Comparison of ENCODE assay signal across 30 cellular contexts in the genomic region with DNA sequence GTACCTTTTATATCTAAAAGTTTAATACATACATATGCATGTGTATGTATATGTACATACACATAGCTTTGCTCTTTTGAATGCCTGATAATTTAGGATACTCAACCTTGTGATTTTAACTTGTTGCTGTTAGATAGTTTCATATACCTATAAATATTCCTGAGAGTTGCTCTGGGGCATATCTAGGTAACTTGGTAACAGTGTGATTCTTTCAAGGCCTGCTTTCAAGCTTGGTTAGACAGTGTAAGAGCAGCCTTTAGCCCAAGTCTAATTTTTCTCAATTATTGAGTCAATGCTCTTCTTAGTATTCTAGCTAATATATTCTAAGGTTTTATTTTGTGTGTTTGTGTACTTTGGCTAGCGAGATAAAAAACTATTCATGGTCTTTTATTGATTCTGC.
"Had no signal": no experiment of that assay in that cellular context is flagged by ENCODE, and none has a peak within 500 bp of the region (broad histone marks: within the 10 kb centered on the region; RNA-seq: fewer than 3 reads in every experiment).

No MANE protein-coding gene starts in this region.

- ATAC-seq: activated CD4-positive, alpha-beta T cell treated with anti-CD3 and anti-CD28 coated beads for 36 hours; activated CD8-positive, alpha-beta memory T cell treated with anti-CD3 and anti-CD28 coated beads, Interleukin-2, amount 10 ng/mL, durations not matched to agents 7 days and 5 days; activated CD8-positive, alpha-beta T cell treated with anti-CD3 and anti-CD28 coated beads, Interleukin-2, amount 10 ng/mL, durations not matched to agents 7 days and 5 days; activated naive CD4-positive, alpha-beta T cell treated with anti-CD3 and anti-CD28 coated beads, Interleukin-2, amount 50 U/mL, for 72 hours; esophagus mucosa; T-helper 17 cell had no signal

- H3K27ac Mint-ChIP-seq: activated CD4-positive, alpha-beta memory T cell treated with anti-CD3 and anti-CD28 coated beads for 36 hours; activated CD4-positive, alpha-beta T cell treated with anti-CD3 and anti-CD28 coated beads for 36 hours; activated CD4-positive, alpha-beta T cell treated with anti-CD3 and anti-CD28 coated beads, Interleukin-2, amount 10 ng/mL, durations not matched to agents 24 days and 14 days; activated CD8-positive, alpha-beta memory T cell treated with anti-CD3 and anti-CD28 coated beads, Interleukin-2, amount 10 ng/mL, durations not matched to agents 7 days and 5 days; activated CD8-positive, alpha-beta T cell treated with anti-CD3 and anti-CD28 coated beads, Interleukin-2, amount 10 ng/mL, durations not matched to agents 7 days and 5 days; activated naive CD4-positive, alpha-beta T cell treated with anti-CD3 and anti-CD28 coated beads for 36 hours; activated naive CD4-positive, alpha-beta T cell treated with anti-CD3 and anti-CD28 coated beads, Interleukin-2, amount 50 U/mL, for 72 hours; activated naive CD8-positive, alpha-beta T cell treated with anti-CD3 and anti-CD28 coated beads, Interleukin-2, amount 10 ng/mL, durations not matched to agents 7 days and 5 days; activated T-helper 1 cell treated with anti-CD3 and anti-CD28 coated beads, Interleukin-12 subunit alpha, Interleukin-12 subunit beta, Interleukin-2, Interleukin-4 antibody, amounts not matched to agents 30 ng/mL and 10 ng/mL and 1 ng/mL, durations not matched to agents 14 hours and 24 hours and 36 hours; activated T-helper 2 cell treated with anti-CD3 and anti-CD28 coated beads, Interferon-gamma antibody, Interleukin-2, Interleukin-4, amounts not matched to agents 10 μg/mL and 5 μg/mL and 100 μg/mL, durations not matched to agents 14 hours and 24 hours and 36 hours; dendritic cell treated with granulocyte-macrophage colony-stimulating factor and Interleukin-4, amounts not matched to agents 40 ng/mL and 50 ng/mL, for 4 days; endodermal cell; T-helper 17 cell; T-helper 2 cell treated with Interferon-gamma antibody and Interleukin-4, amounts not matched to agents 5 μg/mL and 100 μg/mL, for 36 hours had no signal

- H3K4me3 Mint-ChIP-seq: activated CD4-positive, alpha-beta memory T cell treated with anti-CD3 and anti-CD28 coated beads for 36 hours; activated CD4-positive, alpha-beta T cell treated with anti-CD3 and anti-CD28 coated beads for 36 hours; activated CD4-positive, alpha-beta T cell treated with anti-CD3 and anti-CD28 coated beads, Interleukin-2, amount 10 ng/mL, durations not matched to agents 24 days and 14 days; activated CD8-positive, alpha-beta memory T cell treated with anti-CD3 and anti-CD28 coated beads, Interleukin-2, amount 10 ng/mL, durations not matched to agents 7 days and 5 days; activated CD8-positive, alpha-beta T cell treated with anti-CD3 and anti-CD28 coated beads, Interleukin-2, amount 10 ng/mL, durations not matched to agents 7 days and 5 days; activated naive CD4-positive, alpha-beta T cell treated with anti-CD3 and anti-CD28 coated beads for 36 hours; activated naive CD8-positive, alpha-beta T cell treated with anti-CD3 and anti-CD28 coated beads, Interleukin-2, amount 10 ng/mL, durations not matched to agents 7 days and 5 days; activated T-helper 1 cell treated with anti-CD3 and anti-CD28 coated beads, Interleukin-12 subunit alpha, Interleukin-12 subunit beta, Interleukin-2, Interleukin-4 antibody, amounts not matched to agents 30 ng/mL and 10 ng/mL and 1 ng/mL, durations not matched to agents 14 hours and 24 hours and 36 hours; central memory CD8-positive, alpha-beta T cell; dendritic cell treated with granulocyte-macrophage colony-stimulating factor and Interleukin-4, amounts not matched to agents 40 ng/mL and 50 ng/mL, for 4 days; endodermal cell; T-helper 17 cell; T-helper 2 cell treated with Interferon-gamma antibody and Interleukin-4, amounts not matched to agents 5 μg/mL and 100 μg/mL, for 36 hours had no signal

- H3K36me3 Mint-ChIP-seq: activated CD4-positive, alpha-beta memory T cell treated with anti-CD3 and anti-CD28 coated beads for 36 hours; activated CD8-positive, alpha-beta memory T cell treated with anti-CD3 and anti-CD28 coated beads, Interleukin-2, amount 10 ng/mL, durations not matched to agents 7 days and 5 days; activated naive CD8-positive, alpha-beta T cell treated with anti-CD3 and anti-CD28 coated beads, Interleukin-2, amount 10 ng/mL, durations not matched to agents 7 days and 5 days had no signal

- H3K27me3 Mint-ChIP-seq: activated CD4-positive, alpha-beta memory T cell treated with anti-CD3 and anti-CD28 coated beads for 36 hours; activated CD4-positive, alpha-beta T cell treated with anti-CD3 and anti-CD28 coated beads for 36 hours; activated CD4-positive, alpha-beta T cell treated with anti-CD3 and anti-CD28 coated beads, Interleukin-2, amount 10 ng/mL, durations not matched to agents 24 days and 14 days; activated CD8-positive, alpha-beta memory T cell treated with anti-CD3 and anti-CD28 coated beads, Interleukin-2, amount 10 ng/mL, durations not matched to agents 7 days and 5 days; activated naive CD8-positive, alpha-beta T cell treated with anti-CD3 and anti-CD28 coated beads, Interleukin-2, amount 10 ng/mL, durations not matched to agents 7 days and 5 days; central memory CD8-positive, alpha-beta T cell; dendritic cell treated with granulocyte-macrophage colony-stimulating factor and Interleukin-4, amounts not matched to agents 40 ng/mL and 50 ng/mL, for 4 days; T-helper 17 cell had no signal

- H3K36me3 ChIP-seq: ascending aorta, brain microvascular endothelial cell had no signal

- H3K27ac ChIP-seq: ascending aorta, brain microvascular endothelial cell, coronary artery, dorsolateral prefrontal cortex had no signal

- H3K9me3 ChIP-seq: ascending aorta had no signal

- H3K4me1 ChIP-seq: ascending aorta had no signal

- H3K27me3 ChIP-seq: ascending aorta, brain microvascular endothelial cell had no signal

- H3K4me1 Mint-ChIP-seq: activated CD4-positive, alpha-beta T cell treated with anti-CD3 and anti-CD28 coated beads for 36 hours; activated CD4-positive, alpha-beta T cell treated with anti-CD3 and anti-CD28 coated beads, Interleukin-2, amount 10 ng/mL, durations not matched to agents 24 days and 14 days; activated CD8-positive, alpha-beta memory T cell treated with anti-CD3 and anti-CD28 coated beads, Interleukin-2, amount 10 ng/mL, durations not matched to agents 7 days and 5 days; activated naive CD8-positive, alpha-beta T cell treated with anti-CD3 and anti-CD28 coated beads, Interleukin-2, amount 10 ng/mL, durations not matched to agents 7 days and 5 days; central memory CD8-positive, alpha-beta T cell; endodermal cell; T-helper 17 cell had no signal

- H3K9me3 Mint-ChIP-seq: endodermal cell had no signal

- H3K4me3 ChIP-seq: ascending aorta, coronary artery, dorsolateral prefrontal cortex had no signal

- DNase-seq: activated CD4-positive, alpha-beta memory T cell treated with anti-CD3 and anti-CD28 coated beads for 36 hours; activated CD4-positive, alpha-beta T cell treated with anti-CD3 and anti-CD28 coated beads for 36 hours; activated CD4-positive, alpha-beta T cell treated with anti-CD3 and anti-CD28 coated beads, Interleukin-2, amount 10 ng/mL, durations not matched to agents 24 days and 14 days; activated CD4-positive, CD25-positive, alpha-beta regulatory T cell; activated CD4-positive, CD25-positive, alpha-beta regulatory T cell treated with anti-CD3 and anti-CD28 coated beads, Interleukin-2, amount 50 U/mL, for 72 hours; activated CD8-positive, alpha-beta memory T cell treated with anti-CD3 and anti-CD28 coated beads, Interleukin-2, amount 10 ng/mL, durations not matched to agents 7 days and 5 days; activated CD8-positive, alpha-beta memory T cell treated with anti-CD3 and anti-CD28 coated beads, Interleukin-2, amount 50 U/mL, for 4 hours; activated CD8-positive, alpha-beta T cell treated with anti-CD3 and anti-CD28 coated beads, Interleukin-2, amount 10 ng/mL, durations not matched to agents 7 days and 5 days; activated effector memory CD4-positive, alpha-beta T cell treated with anti-CD3 and anti-CD28 coated beads, Interleukin-2, amount 50 U/mL, for 16 hours; activated naive CD4-positive, alpha-beta T cell treated with anti-CD3 and anti-CD28 coated beads for 36 hours; activated naive CD8-positive, alpha-beta T cell treated with anti-CD3 and anti-CD28 coated beads, Interleukin-2, amount 10 ng/mL, durations not matched to agents 7 days and 5 days; activated T-cell treated with anti-CD3 and anti-CD28 coated beads, Interleukin-2, amount 50 U/mL, for 1 hour; activated T-cell treated with anti-CD3 and anti-CD28 coated beads, Interleukin-2, amount 50 U/mL, for 48 hours; brain microvascular endothelial cell; dorsolateral prefrontal cortex; effector memory CD4-positive, alpha-beta T cell; endodermal cell; foreskin fibroblast; head of caudate nucleus; T-helper 17 cell; T1000 had no signal
